ENCODE assay signal across 8 cellular contexts in the genomic region with DNA sequence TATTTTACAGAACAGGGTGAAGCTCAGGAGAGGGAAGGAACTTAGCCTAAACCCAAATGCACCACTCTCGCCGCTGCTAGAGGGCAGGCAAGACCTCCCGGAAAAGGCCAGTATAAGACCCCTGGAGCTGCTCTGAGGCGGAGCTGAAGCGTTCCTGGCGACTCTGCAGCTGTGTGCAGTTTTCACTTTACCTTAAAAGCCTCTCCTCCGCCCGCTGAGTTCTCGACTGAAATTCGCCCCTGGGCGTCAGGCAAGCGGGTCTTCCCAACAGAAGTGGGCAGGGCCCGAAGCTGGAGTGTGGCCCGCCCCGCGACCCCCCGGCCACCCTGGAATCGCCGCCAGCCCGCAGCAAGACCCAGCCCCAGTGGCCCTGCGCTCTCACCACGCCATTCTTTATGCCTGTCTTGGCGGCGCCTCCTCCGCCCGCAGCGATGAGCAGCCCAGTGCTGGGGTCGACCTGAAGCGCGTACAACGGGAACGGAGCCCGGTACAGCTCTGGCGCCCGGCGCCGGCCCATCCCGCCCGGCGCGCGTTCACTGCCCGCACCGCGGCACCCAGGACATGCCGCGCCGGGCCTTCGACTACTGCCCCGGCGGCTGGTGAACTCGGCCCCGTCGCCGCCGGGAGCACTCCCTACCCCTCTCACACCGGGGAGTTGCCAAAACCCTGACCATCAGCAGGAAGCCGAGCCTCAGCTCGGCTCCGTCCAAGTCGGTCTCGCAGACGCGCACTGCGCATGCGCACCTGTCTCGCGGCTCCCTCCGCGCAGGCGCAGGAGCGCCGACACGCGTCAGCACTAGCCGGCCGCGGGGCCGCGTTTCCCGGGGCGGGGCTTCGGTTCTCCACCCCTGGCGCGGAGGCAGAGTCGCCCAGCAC. TPM values are rescaled to one million over a fixed set of nuclear protein-coding genes. Genes with fewer than 3 reads are reported as not detected.
DNase-seq lines count a peak whose midpoint lies in the region; ATAC-seq, FAIRE-seq and TF ChIP-seq lines count a peak whose summit lies in the region.

A gene with protein sequence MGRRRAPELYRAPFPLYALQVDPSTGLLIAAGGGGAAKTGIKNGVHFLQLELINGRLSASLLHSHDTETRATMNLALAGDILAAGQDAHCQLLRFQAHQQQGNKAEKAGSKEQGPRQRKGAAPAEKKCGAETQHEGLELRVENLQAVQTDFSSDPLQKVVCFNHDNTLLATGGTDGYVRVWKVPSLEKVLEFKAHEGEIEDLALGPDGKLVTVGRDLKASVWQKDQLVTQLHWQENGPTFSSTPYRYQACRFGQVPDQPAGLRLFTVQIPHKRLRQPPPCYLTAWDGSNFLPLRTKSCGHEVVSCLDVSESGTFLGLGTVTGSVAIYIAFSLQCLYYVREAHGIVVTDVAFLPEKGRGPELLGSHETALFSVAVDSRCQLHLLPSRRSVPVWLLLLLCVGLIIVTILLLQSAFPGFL (minus strand): TSS at position 732 of the 876 bp plus-strand sequence. CDS start 215 bp downstream, at position 517.

- H3K27ac Mint-ChIP-seq in T-helper 1 cell treated with Interleukin-12 subunit alpha and Interleukin-12 subunit beta and Interleukin-4 antibody, amounts not matched to agents 30 μg/mL and 1 μg/mL, for 36 hours: peak within 1 kb of the TSS; percentile 98

- peak within 1 kb of the TSS; percentile 97 for H3K4me3 Mint-ChIP-seq in T-helper 1 cell treated with Interleukin-12 subunit alpha and Interleukin-12 subunit beta and Interleukin-4 antibody, amounts not matched to agents 30 μg/mL and 1 μg/mL, for 36 hours

- H3K27me3 Mint-ChIP-seq in T-helper 1 cell treated with Interleukin-12 subunit alpha and Interleukin-12 subunit beta and Interleukin-4 antibody, amounts not matched to agents 30 μg/mL and 1 μg/mL, for 36 hours (ENCODE audit: low read depth): peaks cover 10% of the 10 kb centered on the region

- peaks cover 30% of the 10 kb centered on the region for H3K36me3 Mint-ChIP-seq in T-helper 1 cell treated with Interleukin-12 subunit alpha and Interleukin-12 subunit beta and Interleukin-4 antibody, amounts not matched to agents 30 μg/mL and 1 μg/mL, for 36 hours (ENCODE audit: low read depth)

- TF ChIP-seq CTCF in left ventricle myocardium inferior (IDR thresholded peaks at IDR 0.05; ENCODE audit: borderline replicate concordance) (no peak), prostate gland (IDR thresholded peaks at IDR 0.05) (peak in 2 of 4 experiments; percentile 2 to 36)

- peak; percentile 90 for ATAC-seq in HG02870 (IDR thresholded peaks at IDR 0.05; ENCODE audit: unreplicated experiment)

- peaks cover 23% of the 10 kb centered on the region for H3K4me1 ChIP-seq in left ventricle myocardium inferior
- H3K4me1 ChIP-seq in prostate gland (replicated peaks): peaks cover 8% of the 10 kb centered on the region
- no peaks in the 10 kb centered on the region for H3K4me1 ChIP-seq in urinary bladder (ENCODE audit: insufficient read depth)

- H3K27ac ChIP-seq in left ventricle myocardium inferior (replicated peaks) (peak within 1 kb of the TSS; percentile 94), prostate gland (peak within 1 kb of the TSS; percentile 82 to 88), urinary bladder (ENCODE audit: low read depth) (peak within 1 kb of the TSS; percentile 49)

- peaks cover 14% of the 10 kb centered on the region for H3K4me1 Mint-ChIP-seq in T-helper 1 cell treated with Interleukin-12 subunit alpha and Interleukin-12 subunit beta and Interleukin-4 antibody, amounts not matched to agents 30 μg/mL and 1 μg/mL, for 36 hours (ENCODE audit: low read depth)

- H3K9me3 ChIP-seq in left ventricle myocardium inferior (replicated peaks) (no peaks in the 10 kb centered on the region), prostate gland (no peaks in the 10 kb centered on the region)

- peaks cover 33% of the 10 kb centered on the region for H3K36me3 ChIP-seq in left ventricle myocardium inferior
- peaks cover 7 to 17% of the 10 kb centered on the region in 2 donors for H3K36me3 ChIP-seq in prostate gland
- peaks cover 5% of the 10 kb centered on the region for H3K36me3 ChIP-seq in urinary bladder (ENCODE audit: insufficient read depth)

- peak; percentile 99 for FAIRE-seq in GM12892 (lab: Jason Lieb, UNC)

- DNase-seq in GM12892 (ENCODE audit: insufficient read length) (peak; percentile 99), NCI-H1694 (lab: John Stamatoyannopoulos, UW) (peak; percentile 89), amniotic stem cell (lab: John Stamatoyannopoulos, UW) (peak; percentile 90), left ventricle myocardium inferior (peak; percentile 97), prostate gland (ENCODE audit: low spot score) (peak; percentile 93)

- H3K27me3 ChIP-seq in left ventricle myocardium inferior (ENCODE audit: low read depth): no peaks in the 10 kb centered on the region
- H3K27me3 ChIP-seq in prostate gland (replicated peaks; ENCODE audit: insufficient read depth): no peaks in the 10 kb centered on the region

- intact Hi-C loops in left ventricle myocardium inferior (cut with micrococcal nuclease) (no loop called here), prostate gland (cut with DNase I) (no loop called here)

- peak within 1 kb of the TSS; percentile 99 for H3K4me3 ChIP-seq in left ventricle myocardium inferior
- peak within 1 kb of the TSS; percentile 78 to 96 for H3K4me3 ChIP-seq in prostate gland
- peak within 1 kb of the TSS; percentile 92 for H3K4me3 ChIP-seq in urinary bladder (ENCODE audit: low read depth, low read length)

- TF ChIP-seq POLR2A in GM12892 (IDR thresholded peaks at IDR 0.05; ENCODE audit: low read depth, low read length) (peak; percentile 85), prostate gland (IDR thresholded peaks at IDR 0.05) (peak; percentile 81)

- WGBS in prostate gland: under 1% methylated on average over 38 of the region's 86 CpGs
- WGBS in urinary bladder: under 1% methylated on average over 86 of the region's 86 CpGs

- no peaks in the 10 kb centered on the region for H3K9me3 Mint-ChIP-seq in T-helper 1 cell treated with Interleukin-12 subunit alpha and Interleukin-12 subunit beta and Interleukin-4 antibody, amounts not matched to agents 30 μg/mL and 1 μg/mL, for 36 hours

RNA-seq across cellular contexts. Expression of the gene that starts here (rescaled TPM):
- polyA plus RNA-seq in GM12892 (2012; ENCODE audit: missing spikeins): 27.1 TPM
- total RNA-seq in left ventricle myocardium inferior: 54.6 TPM
- 10 to 100 TPM; 74.0 to 88.9 TPM for total RNA-seq in prostate gland
- 20.5 TPM for total RNA-seq in urinary bladder
- 49.1 TPM for polyA plus RNA-seq in urinary bladder

Comparison
In these comparisons a context has a peak if more than half of its experiments do, and no peak if none do; other contexts are left out.
1. Peak in every context shown above with its lines: DNase-seq, ATAC-seq, H3K4me3 ChIP-seq and H3K27ac ChIP-seq.